Comparison of ENCODE assay signal across 2 cellular contexts in the genomic region with DNA sequence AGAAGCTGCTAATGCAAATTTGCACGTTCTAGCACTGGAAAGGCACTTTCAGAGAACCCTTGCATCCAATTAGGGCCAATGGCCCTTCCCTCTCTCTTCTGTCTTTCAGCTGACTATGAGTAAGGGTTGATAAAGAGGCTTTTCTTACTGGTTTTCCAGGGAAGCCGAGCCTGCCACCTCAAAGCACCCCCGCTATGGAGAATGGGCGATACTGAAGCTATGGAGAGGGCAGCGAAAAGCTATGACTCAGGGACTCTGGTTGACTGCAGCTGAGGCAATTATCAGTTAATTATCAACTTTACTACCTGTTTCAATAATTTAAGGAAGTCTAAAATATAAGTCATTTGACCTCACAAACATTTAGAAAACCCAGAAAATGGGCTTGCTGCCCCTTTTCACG.
TF ChIP-seq lines count a peak whose summit lies in the region.

No MANE protein-coding gene starts in this region.

TF ChIP-seq in GM23338, 12 proteins besides CTCF, POLR2A, EP300 and RAD21:
- no peak for TF ChIP-seq EZH2phosphoT487 (IDR thresholded peaks at IDR 0.05; ENCODE audit: unreplicated experiment)

TF ChIP-seq in HepG2, 621 proteins besides CTCF, POLR2A, EP300 and RAD21:
- TF ChIP-seq RFX5 (IDR thresholded peaks at IDR 0.05; ENCODE audit: low read depth, low read length) (no peak), PHF21A (CRISPR knock-in tag; IDR thresholded peaks at IDR 0.05) (no peak), BCL6 (CRISPR knock-in tag; IDR thresholded peaks at IDR 0.05) (no peak), ETV6 (CRISPR knock-in tag; conservative IDR thresholded peaks at IDR 0.05) (no peak), ZNF782 (CRISPR knock-in tag; IDR thresholded peaks at IDR 0.05; ENCODE audit: borderline replicate concordance) (no peak), ZNF781 (CRISPR knock-in tag; IDR thresholded peaks at IDR 0.05; ENCODE audit: borderline replicate concordance, not compliant biosample characterization) (no peak), MATR3 (CRISPR knock-in tag; IDR thresholded peaks at IDR 0.05) (no peak), PAF1 (CRISPR knock-in tag; IDR thresholded peaks at IDR 0.05) (no peak), ZNF333 (CRISPR knock-in tag; IDR thresholded peaks at IDR 0.05; ENCODE audit: borderline replicate concordance) (no peak), MXI1 (IDR thresholded peaks at IDR 0.05; ENCODE audit: borderline replicate concordance, low read depth, low read length) (no peak), JUND (CRISPR knock-in tag; IDR thresholded peaks at IDR 0.05) (no peak)
- TF ChIP-seq, protein P1, sequence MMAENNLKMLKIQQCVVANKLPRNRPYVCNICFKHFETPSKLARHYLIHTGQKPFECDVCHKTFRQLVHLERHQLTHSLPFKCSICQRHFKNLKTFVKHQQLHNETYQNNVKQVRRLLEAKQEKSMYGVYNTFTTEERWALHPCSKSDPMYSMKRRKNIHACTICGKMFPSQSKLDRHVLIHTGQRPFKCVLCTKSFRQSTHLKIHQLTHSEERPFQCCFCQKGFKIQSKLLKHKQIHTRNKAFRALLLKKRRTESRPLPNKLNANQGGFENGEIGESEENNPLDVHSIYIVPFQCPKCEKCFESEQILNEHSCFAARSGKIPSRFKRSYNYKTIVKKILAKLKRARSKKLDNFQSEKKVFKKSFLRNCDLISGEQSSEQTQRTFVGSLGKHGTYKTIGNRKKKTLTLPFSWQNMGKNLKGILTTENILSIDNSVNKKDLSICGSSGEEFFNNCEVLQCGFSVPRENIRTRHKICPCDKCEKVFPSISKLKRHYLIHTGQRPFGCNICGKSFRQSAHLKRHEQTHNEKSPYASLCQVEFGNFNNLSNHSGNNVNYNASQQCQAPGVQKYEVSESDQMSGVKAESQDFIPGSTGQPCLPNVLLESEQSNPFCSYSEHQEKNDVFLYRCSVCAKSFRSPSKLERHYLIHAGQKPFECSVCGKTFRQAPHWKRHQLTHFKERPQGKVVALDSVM (CRISPR knock-in tag; IDR thresholded peaks at IDR 0.05) = no peak
- TF ChIP-seq, protein P2, sequence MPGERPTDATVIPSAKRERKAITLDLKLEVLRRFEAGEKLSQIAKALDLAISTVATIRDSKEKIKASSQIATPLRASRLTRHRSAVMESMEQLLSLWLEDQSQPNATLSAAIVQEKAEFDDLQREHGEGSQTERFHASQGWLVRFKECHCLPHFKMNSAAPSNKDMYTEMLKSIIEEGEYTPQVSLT (CRISPR knock-in tag; IDR thresholded peaks at IDR 0.05; ENCODE audit: borderline replicate concordance, low read depth) = no peak
- TF ChIP-seq, protein P3, sequence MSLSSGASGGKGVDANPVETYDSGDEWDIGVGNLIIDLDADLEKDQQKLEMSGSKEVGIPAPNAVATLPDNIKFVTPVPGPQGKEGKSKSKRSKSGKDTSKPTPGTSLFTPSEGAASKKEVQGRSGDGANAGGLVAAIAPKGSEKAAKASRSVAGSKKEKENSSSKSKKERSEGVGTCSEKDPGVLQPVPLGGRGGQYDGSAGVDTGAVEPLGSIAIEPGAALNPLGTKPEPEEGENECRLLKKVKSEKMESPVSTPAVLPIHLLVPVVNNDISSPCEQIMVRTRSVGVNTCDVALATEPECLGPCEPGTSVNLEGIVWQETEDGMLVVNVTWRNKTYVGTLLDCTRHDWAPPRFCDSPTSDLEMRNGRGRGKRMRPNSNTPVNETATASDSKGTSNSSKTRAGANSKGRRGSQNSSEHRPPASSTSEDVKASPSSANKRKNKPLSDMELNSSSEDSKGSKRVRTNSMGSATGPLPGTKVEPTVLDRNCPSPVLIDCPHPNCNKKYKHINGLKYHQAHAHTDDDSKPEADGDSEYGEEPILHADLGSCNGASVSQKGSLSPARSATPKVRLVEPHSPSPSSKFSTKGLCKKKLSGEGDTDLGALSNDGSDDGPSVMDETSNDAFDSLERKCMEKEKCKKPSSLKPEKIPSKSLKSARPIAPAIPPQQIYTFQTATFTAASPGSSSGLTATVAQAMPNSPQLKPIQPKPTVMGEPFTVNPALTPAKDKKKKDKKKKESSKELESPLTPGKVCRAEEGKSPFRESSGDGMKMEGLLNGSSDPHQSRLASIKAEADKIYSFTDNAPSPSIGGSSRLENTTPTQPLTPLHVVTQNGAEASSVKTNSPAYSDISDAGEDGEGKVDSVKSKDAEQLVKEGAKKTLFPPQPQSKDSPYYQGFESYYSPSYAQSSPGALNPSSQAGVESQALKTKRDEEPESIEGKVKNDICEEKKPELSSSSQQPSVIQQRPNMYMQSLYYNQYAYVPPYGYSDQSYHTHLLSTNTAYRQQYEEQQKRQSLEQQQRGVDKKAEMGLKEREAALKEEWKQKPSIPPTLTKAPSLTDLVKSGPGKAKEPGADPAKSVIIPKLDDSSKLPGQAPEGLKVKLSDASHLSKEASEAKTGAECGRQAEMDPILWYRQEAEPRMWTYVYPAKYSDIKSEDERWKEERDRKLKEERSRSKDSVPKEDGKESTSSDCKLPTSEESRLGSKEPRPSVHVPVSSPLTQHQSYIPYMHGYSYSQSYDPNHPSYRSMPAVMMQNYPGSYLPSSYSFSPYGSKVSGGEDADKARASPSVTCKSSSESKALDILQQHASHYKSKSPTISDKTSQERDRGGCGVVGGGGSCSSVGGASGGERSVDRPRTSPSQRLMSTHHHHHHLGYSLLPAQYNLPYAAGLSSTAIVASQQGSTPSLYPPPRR (CRISPR knock-in tag; IDR thresholded peaks at IDR 0.05; ENCODE audit: borderline replicate concordance) = no peak
- TF ChIP-seq, protein P4, sequence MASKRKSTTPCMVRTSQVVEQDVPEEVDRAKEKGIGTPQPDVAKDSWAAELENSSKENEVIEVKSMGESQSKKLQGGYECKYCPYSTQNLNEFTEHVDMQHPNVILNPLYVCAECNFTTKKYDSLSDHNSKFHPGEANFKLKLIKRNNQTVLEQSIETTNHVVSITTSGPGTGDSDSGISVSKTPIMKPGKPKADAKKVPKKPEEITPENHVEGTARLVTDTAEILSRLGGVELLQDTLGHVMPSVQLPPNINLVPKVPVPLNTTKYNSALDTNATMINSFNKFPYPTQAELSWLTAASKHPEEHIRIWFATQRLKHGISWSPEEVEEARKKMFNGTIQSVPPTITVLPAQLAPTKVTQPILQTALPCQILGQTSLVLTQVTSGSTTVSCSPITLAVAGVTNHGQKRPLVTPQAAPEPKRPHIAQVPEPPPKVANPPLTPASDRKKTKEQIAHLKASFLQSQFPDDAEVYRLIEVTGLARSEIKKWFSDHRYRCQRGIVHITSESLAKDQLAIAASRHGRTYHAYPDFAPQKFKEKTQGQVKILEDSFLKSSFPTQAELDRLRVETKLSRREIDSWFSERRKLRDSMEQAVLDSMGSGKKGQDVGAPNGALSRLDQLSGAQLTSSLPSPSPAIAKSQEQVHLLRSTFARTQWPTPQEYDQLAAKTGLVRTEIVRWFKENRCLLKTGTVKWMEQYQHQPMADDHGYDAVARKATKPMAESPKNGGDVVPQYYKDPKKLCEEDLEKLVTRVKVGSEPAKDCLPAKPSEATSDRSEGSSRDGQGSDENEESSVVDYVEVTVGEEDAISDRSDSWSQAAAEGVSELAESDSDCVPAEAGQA (IDR thresholded peaks at IDR 0.05; ENCODE audit: low read depth) = no peak
- TF ChIP-seq, protein P4 (CRISPR knock-in tag; IDR thresholded peaks at IDR 0.05; ENCODE audit: borderline replicate concordance) = no peak
- TF ChIP-seq, protein P5, sequence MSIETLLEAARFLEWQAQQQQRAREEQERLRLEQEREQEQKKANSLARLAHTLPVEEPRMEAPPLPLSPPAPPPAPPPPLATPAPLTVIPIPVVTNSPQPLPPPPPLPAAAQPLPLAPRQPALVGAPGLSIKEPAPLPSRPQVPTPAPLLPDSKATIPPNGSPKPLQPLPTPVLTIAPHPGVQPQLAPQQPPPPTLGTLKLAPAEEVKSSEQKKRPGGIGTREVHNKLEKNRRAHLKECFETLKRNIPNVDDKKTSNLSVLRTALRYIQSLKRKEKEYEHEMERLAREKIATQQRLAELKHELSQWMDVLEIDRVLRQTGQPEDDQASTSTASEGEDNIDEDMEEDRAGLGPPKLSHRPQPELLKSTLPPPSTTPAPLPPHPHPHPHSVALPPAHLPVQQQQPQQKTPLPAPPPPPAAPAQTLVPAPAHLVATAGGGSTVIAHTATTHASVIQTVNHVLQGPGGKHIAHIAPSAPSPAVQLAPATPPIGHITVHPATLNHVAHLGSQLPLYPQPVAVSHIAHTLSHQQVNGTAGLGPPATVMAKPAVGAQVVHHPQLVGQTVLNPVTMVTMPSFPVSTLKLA (IDR thresholded peaks at IDR 0.05) = no peak
